Comparison of ENCODE assay signal across 12 cellular contexts in genomic region chr16:58258326-58258725, GRCh38. TPM values are rescaled to one million over a fixed set of nuclear protein-coding genes. Genes with fewer than 3 reads are reported as not detected.
"Had no signal": no experiment of that assay in that cellular context is flagged by ENCODE, and none has a peak within 500 bp of the region (broad histone marks: within the 10 kb centered on the region; RNA-seq: fewer than 3 reads in every experiment).

No MANE protein-coding gene starts in this region.

- ATAC-seq: HCT116, HepG2 had no signal

- H3K4me2 ChIP-seq: KMS-11 had no signal

- H3K36me3 ChIP-seq: HAP-1 had no signal

- DNase-seq: GM23248, GOT3, H7, HFFc6, KBM-7 had no signal

- H2AFZ ChIP-seq: GM23248 had no signal

- H3K4me1 ChIP-seq: HAP-1 had no signal

- H3K4me3 ChIP-seq: GM23248, HAP-1 had no signal

- H3K9me3 ChIP-seq: HAP-1 had no signal

- H3K27ac ChIP-seq: GM23248, HL-60, KMS-11 had no signal

- H3K9ac ChIP-seq: GM23248, KMS-11 had no signal

- FAIRE-seq: HepG2 had no signal

RNA-seq across cellular contexts. Expression of gene PRSS54, which starts 36.5 kb away (rescaled TPM):
- total RNA-seq: GM23248, H4, H7, HepG2, HFFc6 had no signal
- polyA plus RNA-seq: GM23248, HepG2, IgD-negative memory B cell had no signal
